In the genomic region with DNA sequence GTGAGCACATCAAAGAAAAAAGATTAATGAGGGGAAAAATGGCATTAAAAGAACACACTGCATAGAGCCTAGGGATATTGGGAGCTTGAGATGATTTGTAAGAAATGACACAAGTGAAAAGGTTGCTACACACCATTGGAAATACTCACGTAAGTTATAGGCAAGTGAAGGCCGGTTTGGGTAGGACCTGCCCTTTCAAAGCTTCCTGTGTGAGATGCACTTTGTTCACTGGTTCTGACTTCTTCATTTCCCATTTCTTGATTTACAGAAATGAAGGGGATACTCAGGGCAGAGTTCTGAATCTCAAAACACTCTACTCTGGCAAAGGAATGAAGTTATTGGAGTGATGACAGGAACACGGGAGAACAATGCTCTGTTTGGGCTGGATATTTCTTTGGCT, we compare ENCODE assay signal across 2 cellular contexts.
TF ChIP-seq lines count a peak whose summit lies in the region.

A gene with protein sequence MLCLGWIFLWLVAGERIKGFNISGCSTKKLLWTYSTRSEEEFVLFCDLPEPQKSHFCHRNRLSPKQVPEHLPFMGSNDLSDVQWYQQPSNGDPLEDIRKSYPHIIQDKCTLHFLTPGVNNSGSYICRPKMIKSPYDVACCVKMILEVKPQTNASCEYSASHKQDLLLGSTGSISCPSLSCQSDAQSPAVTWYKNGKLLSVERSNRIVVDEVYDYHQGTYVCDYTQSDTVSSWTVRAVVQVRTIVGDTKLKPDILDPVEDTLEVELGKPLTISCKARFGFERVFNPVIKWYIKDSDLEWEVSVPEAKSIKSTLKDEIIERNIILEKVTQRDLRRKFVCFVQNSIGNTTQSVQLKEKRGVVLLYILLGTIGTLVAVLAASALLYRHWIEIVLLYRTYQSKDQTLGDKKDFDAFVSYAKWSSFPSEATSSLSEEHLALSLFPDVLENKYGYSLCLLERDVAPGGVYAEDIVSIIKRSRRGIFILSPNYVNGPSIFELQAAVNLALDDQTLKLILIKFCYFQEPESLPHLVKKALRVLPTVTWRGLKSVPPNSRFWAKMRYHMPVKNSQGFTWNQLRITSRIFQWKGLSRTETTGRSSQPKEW (plus strand): TSS at position 251 of the 400 bp plus-strand sequence. CDS start 118 bp downstream, at position 369.

TF ChIP-seq in liver, 16 proteins besides CTCF, POLR2A, EP300 and RAD21:
- TF ChIP-seq HNF4G (IDR thresholded peaks at IDR 0.05) (no peak), REST (IDR thresholded peaks at IDR 0.05) (no peak), RXRA (IDR thresholded peaks at IDR 0.05) (no peak), JUND (IDR thresholded peaks at IDR 0.05) (no peak), FOXA2 (IDR thresholded peaks at IDR 0.05) (no peak), FOXA1 (IDR thresholded peaks at IDR 0.05) (no peak), GABPA (IDR thresholded peaks at IDR 0.05 in 1 of 2, conservative IDR thresholded peaks at IDR 0.05 in 1 of 2) (no peak)

TF ChIP-seq in HepG2, 621 proteins besides CTCF, POLR2A, EP300 and RAD21:
- no peak for TF ChIP-seq KLF11 (CRISPR knock-in tag; IDR thresholded peaks at IDR 0.05)
- TF ChIP-seq ZNF12 (CRISPR knock-in tag; IDR thresholded peaks at IDR 0.05): no peak
- no peak for TF ChIP-seq RFX3 (CRISPR knock-in tag; IDR thresholded peaks at IDR 0.05)
- TF ChIP-seq, protein P1, sequence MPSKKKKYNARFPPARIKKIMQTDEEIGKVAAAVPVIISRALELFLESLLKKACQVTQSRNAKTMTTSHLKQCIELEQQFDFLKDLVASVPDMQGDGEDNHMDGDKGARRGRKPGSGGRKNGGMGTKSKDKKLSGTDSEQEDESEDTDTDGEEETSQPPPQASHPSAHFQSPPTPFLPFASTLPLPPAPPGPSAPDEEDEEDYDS (CRISPR knock-in tag; IDR thresholded peaks at IDR 0.05): no peak
- no peak for TF ChIP-seq ZFYVE20 (CRISPR knock-in tag; IDR thresholded peaks at IDR 0.05; ENCODE audit: borderline replicate concordance, low read depth)
- TF ChIP-seq TGIF2 (CRISPR knock-in tag; IDR thresholded peaks at IDR 0.05): no peak
- TF ChIP-seq ZNF20 (CRISPR knock-in tag; IDR thresholded peaks at IDR 0.05): no peak
- no peak for TF ChIP-seq ZNF746 (CRISPR knock-in tag; IDR thresholded peaks at IDR 0.05)
- no peak for TF ChIP-seq NKX3-1 (CRISPR knock-in tag; IDR thresholded peaks at IDR 0.05)
- TF ChIP-seq RFX5 (IDR thresholded peaks at IDR 0.05; ENCODE audit: low read depth, low read length): no peak
